ENCODE assay signal across 8 cellular contexts in the genomic region with DNA sequence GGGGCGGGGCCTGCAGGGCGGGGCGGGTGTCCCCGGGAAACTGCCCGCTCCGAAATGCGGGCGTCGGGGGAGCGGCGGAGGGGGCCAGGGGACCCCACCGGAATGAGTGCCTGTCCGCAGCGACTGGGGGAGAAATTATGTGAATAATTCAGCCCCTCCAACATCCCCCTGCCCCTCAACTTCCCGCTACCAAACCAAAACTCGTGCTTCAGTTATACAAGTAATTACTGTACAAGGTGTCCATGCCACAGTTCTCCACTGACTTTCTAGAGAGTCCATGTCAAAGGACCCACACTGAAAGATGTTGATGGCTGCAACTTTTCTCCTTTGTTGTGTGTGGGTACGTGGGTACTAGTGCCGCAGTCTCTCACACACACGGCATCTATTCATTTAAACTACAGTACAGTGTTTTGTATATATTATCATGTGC. TPM values are rescaled to one million over a fixed set of nuclear protein-coding genes. Genes with fewer than 3 reads are reported as not detected.
DNase-seq lines count a peak whose midpoint lies in the region; ATAC-seq, FAIRE-seq and TF ChIP-seq lines count a peak whose summit lies in the region.

No MANE protein-coding gene starts in this region.

- no peaks in the 10 kb centered on the region for H3K36me3 Mint-ChIP-seq in stimulated activated naive B cell treated with anti-CD40 and anti-IgM and Interleukin-4, amounts not matched to agents 10 μg/mL and 1 μg/mL and 100 μg/mL, for 72 hours

- H3K9me3 ChIP-seq in body of pancreas, result no peaks in the 10 kb centered on the region
- H3K9me3 ChIP-seq in keratinocyte (ENCODE audit: control insufficient read depth, low read depth, low read length), result no peaks in the 10 kb centered on the region

- TF ChIP-seq POLR2A in NB4 (IDR thresholded peaks at IDR 0.05; ENCODE audit: extremely low read depth, insufficient read length) (peak; percentile 56), body of pancreas (IDR thresholded peaks at IDR 0.05) (no peak)

- peaks cover 22% of the 10 kb centered on the region for H3K4me1 ChIP-seq in body of pancreas
- peaks cover 22% of the 10 kb centered on the region for H3K4me1 ChIP-seq in keratinocyte (ENCODE audit: control insufficient read depth, extremely low read depth, insufficient read depth, low read length)

- peak; percentile 52 for DNase-seq in NCI-H1092 treated with DMSO at 0.1 percent for 48 hours (lab: John Stamatoyannopoulos, UW)
- no peak for DNase-seq in NCI-H1092 (lab: John Stamatoyannopoulos, UW)
- no peak for DNase-seq in H7
- no peak for DNase-seq in NB4 (ENCODE audit: low read depth)
- no peak for DNase-seq in body of pancreas
- no peak for DNase-seq in keratinocyte (ENCODE audit: low read depth, low spot score)
- no peak for DNase-seq in stimulated activated naive B cell treated with anti-CD40 and anti-IgM and Interleukin-4, amounts not matched to agents 10 μg/mL and 1 μg/mL and 100 μg/mL, for 72 hours
- no peak for DNase-seq in GOT3 (lab: John Stamatoyannopoulos, UW)

- H3K27me3 Mint-ChIP-seq in stimulated activated naive B cell treated with anti-CD40 and anti-IgM and Interleukin-4, amounts not matched to agents 10 μg/mL and 1 μg/mL and 100 μg/mL, for 72 hours, result no peaks in the 10 kb centered on the region

- peak overlapping the region; percentile 74 for H3K9ac ChIP-seq in keratinocyte (ENCODE audit: control insufficient read depth, extremely low read depth, insufficient read depth, low read length)

- peak overlapping the region; percentile 81 for H3K4me2 ChIP-seq in keratinocyte (ENCODE audit: control insufficient read depth, extremely low read depth, insufficient read depth, low read depth, low read length)

- peaks cover 9 to 30% of the 10 kb centered on the region in 2 donors for H3K4me1 Mint-ChIP-seq in stimulated activated naive B cell treated with anti-CD40 and anti-IgM and Interleukin-4, amounts not matched to agents 10 μg/mL and 1 μg/mL and 100 μg/mL, for 72 hours

- intact Hi-C loops in body of pancreas (cut with DNase I), result no loop called here

- ATAC-seq in body of pancreas, result peak; percentile 43
- peak; percentile 10 to 22 for ATAC-seq in stimulated activated naive B cell treated with anti-CD40 and anti-IgM and Interleukin-4, amounts not matched to agents 10 μg/mL and 1 μg/mL and 100 μg/mL, for 72 hours (replicated peaks)

- H4K20me1 ChIP-seq in keratinocyte (ENCODE audit: control insufficient read depth, extremely low read depth, insufficient read depth, low read length), result peaks cover 6% of the 10 kb centered on the region

- peak overlapping the region; percentile 54 to 98 (median 97) for H3K27ac ChIP-seq in body of pancreas
- peak overlapping the region; percentile 79 for H3K27ac ChIP-seq in keratinocyte (ENCODE audit: control insufficient read depth, insufficient read depth, low read length)

- H3K4me3 Mint-ChIP-seq in stimulated activated naive B cell treated with anti-CD40 and anti-IgM and Interleukin-4, amounts not matched to agents 10 μg/mL and 1 μg/mL and 100 μg/mL, for 72 hours, result peak overlapping the region; percentile 87 to 90

- peak overlapping the region; percentile 96 for H3K27ac Mint-ChIP-seq in stimulated activated naive B cell treated with anti-CD40 and anti-IgM and Interleukin-4, amounts not matched to agents 10 μg/mL and 1 μg/mL and 100 μg/mL, for 72 hours

- peak overlapping the region; percentile 45 for H3K4me3 ChIP-seq in H7 (ENCODE audit: insufficient read depth, low read depth, low read length)
- H3K4me3 ChIP-seq in NB4 (ENCODE audit: low read depth, low read length), result peak overlapping the region; percentile 87
- peak overlapping the region; percentile 40 to 51 for H3K4me3 ChIP-seq in body of pancreas
- H3K4me3 ChIP-seq in keratinocyte (ENCODE audit: control insufficient read depth in 2 of 3, extremely low read depth in 1 of 3, insufficient read depth in 2 of 3, low read depth in 1 of 3, low read length in 3 of 3), result peak overlapping the region; percentile 61 to 78 (median 75)

- WGBS in body of pancreas, 2 donors, result 0 to 1% methylated on average over 14 to 19 of the region's 19 CpGs

- peaks cover 43% of the 10 kb centered on the region for H3K79me2 ChIP-seq in keratinocyte (ENCODE audit: control insufficient read depth, insufficient read depth, low read length)

- dilution Hi-C loops in keratinocyte (cut with MboI; ENCODE audit: extremely low pct_ligation_motif_present, low sequenced_read_pairs), result no loop called here

- FAIRE-seq in keratinocyte (lab: Jason Lieb, UNC), result no peak

- no peaks in the 10 kb centered on the region for H3K9me1 ChIP-seq in keratinocyte (ENCODE audit: control insufficient read depth, extremely low read depth, insufficient read depth, low read length)

- H3K36me3 ChIP-seq in H7 (replicated peaks; ENCODE audit: control insufficient read depth, insufficient read depth, low read length) (no peaks in the 10 kb centered on the region), body of pancreas (replicated peaks in 1 of 2; ENCODE audit: insufficient read depth in 1 of 2, low read depth in 2 of 2) (no peaks in the 10 kb centered on the region), keratinocyte (ENCODE audit: control insufficient read depth in 2 of 2, extremely low read depth in 1 of 2, insufficient read depth in 2 of 2, low read length in 2 of 2) (no peaks in the 10 kb centered on the region)

- H3K27me3 ChIP-seq in H7 (ENCODE audit: control insufficient read depth, insufficient read depth, low read length) (no peaks in the 10 kb centered on the region), body of pancreas (no peaks in the 10 kb centered on the region), keratinocyte (ENCODE audit: control insufficient read depth, extremely low read depth, insufficient read depth, low read length) (no peaks in the 10 kb centered on the region)

- no peaks in the 10 kb centered on the region for H3K9me3 Mint-ChIP-seq in stimulated activated naive B cell treated with anti-CD40 and anti-IgM and Interleukin-4, amounts not matched to agents 10 μg/mL and 1 μg/mL and 100 μg/mL, for 72 hours

- TF ChIP-seq CTCF in NB4 (IDR thresholded peaks at IDR 0.05; ENCODE audit: low read depth, low read length), result no peak
- TF ChIP-seq CTCF in body of pancreas (IDR thresholded peaks at IDR 0.05), result peak in 1 of 7 experiments; percentile 4
- no peak for TF ChIP-seq CTCF in keratinocyte (optimal IDR thresholded peaks at IDR 0.05 in 1 of 3, IDR thresholded peaks at IDR 0.05 in 1 of 3, conservative IDR thresholded peaks at IDR 0.05 in 1 of 3; ENCODE audit: extremely low read depth in 1 of 3, insufficient read depth in 2 of 3, low read length in 3 of 3)

- H2AFZ ChIP-seq in keratinocyte (ENCODE audit: control insufficient read depth, low read length), result peak overlapping the region; percentile 21

RNA-seq across cellular contexts. Expression of a gene that starts 0.4 kb away (rescaled TPM):
- total RNA-seq in H7 (2014; rRNA removed; shearing (Covaris generic)), result 25.3 and 25.5 TPM in 2 replicates
- total RNA-seq in body of pancreas, result 10 to 100 TPM; 17.5 to 29.8 TPM
- polyA plus RNA-seq in keratinocyte, result 19.9 to 33.0 TPM (median 30.1 TPM) in 3 replicates
- polyA plus RNA-seq in keratinocyte (2011; ENCODE audit: low read depth), result 12.3 TPM
- polyA plus RNA-seq in keratinocyte (2011; cell fraction: cytosol; rRNA removed), result 11.9 and 32.5 TPM in 2 replicates
- polyA plus RNA-seq in keratinocyte (2011; cell fraction: nucleus; rRNA removed), result 43.8 and 49.5 TPM in 2 replicates
- polyA plus RNA-seq in keratinocyte (2012; ENCODE audit: low replicate concordance), result 12.8 and 22.9 TPM in 2 replicates
- 9.7 to 82.1 TPM (median 49.8 TPM) in 3 replicates for polyA minus RNA-seq in keratinocyte
- polyA minus RNA-seq in keratinocyte (2011; cell fraction: cytosol; rRNA and poly(A)+ RNA removed), result 42.0 TPM
- 66.5 and 134 TPM in 2 replicates for polyA minus RNA-seq in keratinocyte (2011; cell fraction: nucleus; rRNA and poly(A)+ RNA removed)
